19 cellular contexts compared by ENCODE assay signal in genomic region chr2:7400628-7401027, GRCh38.
"Had no signal": no experiment of that assay in that cellular context is flagged by ENCODE, and none has a peak within 500 bp of the region (broad histone marks: within the 10 kb centered on the region; RNA-seq: fewer than 3 reads in every experiment).

No MANE protein-coding gene starts in this region.

- DNase-seq: cortex of kidney; foreskin fibroblast; gastrocnemius medialis; head of caudate nucleus; mammary epithelial cell; naive thymus-derived CD8-positive, alpha-beta T cell; nephron progenitor cell; nucleus accumbens; posterior cingulate gyrus; psoas muscle; right cardiac atrium; sigmoid colon; stimulated activated CD4-positive, alpha-beta T cell treated with anti-CD3 and anti-CD28 coated beads, Interleukin-2, amount 100 ng/mL, for 24 hours; stimulated activated CD4-positive, alpha-beta T cell treated with anti-CD3 and anti-CD28 coated beads, Interleukin-4, amount 100 ng/mL, for 24 hours; transverse colon had no signal

- H3K27ac Mint-ChIP-seq: naive thymus-derived CD8-positive, alpha-beta T cell; stimulated activated effector memory CD8-positive, alpha-beta T cell treated with anti-CD3 and anti-CD28 coated beads, Interleukin-12 subunit alpha, Interleukin-12 subunit beta, amount 100 ng/mL, for 72 hours; stimulated activated naive CD8-positive, alpha-beta T cell treated with anti-CD3 and anti-CD28 coated beads, Interleukin-15, Interleukin-2, amounts not matched to agents 100 ng/mL and 50 ng/mL, for 24 hours had no signal

- H3K27ac ChIP-seq: gastrocnemius medialis, psoas muscle, sigmoid colon, transverse colon, vagina had no signal

- H3K9me3 Mint-ChIP-seq: naive thymus-derived CD8-positive, alpha-beta T cell; nephron progenitor cell; stimulated activated effector memory CD8-positive, alpha-beta T cell treated with anti-CD3 and anti-CD28 coated beads, Interleukin-12 subunit alpha, Interleukin-12 subunit beta, amount 100 ng/mL, for 72 hours; stimulated activated naive CD8-positive, alpha-beta T cell treated with anti-CD3 and anti-CD28 coated beads, Interleukin-15, Interleukin-2, amounts not matched to agents 100 ng/mL and 50 ng/mL, for 24 hours had no signal

- H3K36me3 ChIP-seq: gastrocnemius medialis, sigmoid colon, transverse colon, vagina had no signal

- H3K9me3 ChIP-seq: gastrocnemius medialis, psoas muscle, sigmoid colon, transverse colon, vagina had no signal

- H3K4me3 Mint-ChIP-seq: naive thymus-derived CD8-positive, alpha-beta T cell; nephron progenitor cell; stimulated activated effector memory CD8-positive, alpha-beta T cell treated with anti-CD3 and anti-CD28 coated beads, Interleukin-12 subunit alpha, Interleukin-12 subunit beta, amount 100 ng/mL, for 72 hours; stimulated activated naive CD8-positive, alpha-beta T cell treated with anti-CD3 and anti-CD28 coated beads, Interleukin-15, Interleukin-2, amounts not matched to agents 100 ng/mL and 50 ng/mL, for 24 hours had no signal

- H3K4me1 ChIP-seq: gastrocnemius medialis, psoas muscle, transverse colon, vagina had no signal

- H3K4me3 ChIP-seq: gastrocnemius medialis, psoas muscle, sigmoid colon, transverse colon, vagina had no signal

- H3K36me3 Mint-ChIP-seq: naive thymus-derived CD8-positive, alpha-beta T cell; stimulated activated effector memory CD8-positive, alpha-beta T cell treated with anti-CD3 and anti-CD28 coated beads, Interleukin-12 subunit alpha, Interleukin-12 subunit beta, amount 100 ng/mL, for 72 hours had no signal

- H3K27me3 ChIP-seq: sigmoid colon, transverse colon, vagina had no signal

- ATAC-seq: gastrocnemius medialis; left lobe of liver; naive thymus-derived CD8-positive, alpha-beta T cell; psoas muscle; right cardiac atrium; stimulated activated effector memory CD8-positive, alpha-beta T cell treated with anti-CD3 and anti-CD28 coated beads, Interleukin-12 subunit alpha, Interleukin-12 subunit beta, amount 100 ng/mL, for 72 hours had no signal
